In genomic region chr22:19974233-19974861, GRCh38 we compare ENCODE assay signal across 8 cellular contexts.
DNase-seq lines count a peak whose midpoint lies in the region; ATAC-seq and TF ChIP-seq lines count a peak whose summit lies in the region.

No MANE protein-coding gene starts in this region.

- ATAC-seq in GM21576 (IDR thresholded peaks at IDR 0.05; ENCODE audit: unreplicated experiment) = no peak

- H3K27me3 ChIP-seq in OCI-LY1 (ENCODE audit: insufficient read depth, low read length) = peaks cover 3% of the 10 kb centered on the region; the same call in 1 of the 2 replicates

- TF ChIP-seq RAD21 in Ishikawa (IDR thresholded peaks at IDR 0.05; ENCODE audit: low read depth) = no peak

- no peaks in the 10 kb centered on the region for H3K79me2 ChIP-seq in OCI-LY1 (ENCODE audit: insufficient read depth, low read length)

- 0 out of 2 replicates have a peak, but pooled peaks have one; percentile 8 for TF ChIP-seq EP300 in Ishikawa (IDR thresholded peaks at IDR 0.05; ENCODE audit: borderline replicate concordance)

- no peaks in the 10 kb centered on the region for H3K9me2 ChIP-seq in OCI-LY1 (ENCODE audit: low read depth, low read length)

- no peak for TF ChIP-seq POLR2A in erythroblast (IDR thresholded peaks at IDR 0.05; ENCODE audit: low read length)

- H3K36me3 ChIP-seq in OCI-LY1 (ENCODE audit: insufficient read depth, low read length) = no peaks in the 10 kb centered on the region

- no peak overlapping the region for H3K9ac ChIP-seq in OCI-LY1 (ENCODE audit: low read length)

- H2AFZ ChIP-seq in OCI-LY1 (ENCODE audit: low read length) = no peak overlapping the region

- peak overlapping the region; percentile 43; the same call in 1 of the 2 replicates for H3K4me2 ChIP-seq in OCI-LY1 (ENCODE audit: low read length)

- H3K9me3 ChIP-seq in OCI-LY1 (ENCODE audit: low read length) = no peaks in the 10 kb centered on the region

- no peaks in the 10 kb centered on the region for H3F3A ChIP-seq in OCI-LY1 (ENCODE audit: insufficient read depth, low read length)

- no peak for TF ChIP-seq CTCF in OCI-LY1 (IDR thresholded peaks at IDR 0.05; ENCODE audit: low read length)

- DNase-seq in DMS53 (lab: John Stamatoyannopoulos, UW) (peak; percentile 22), DMS53 treated with DMSO at 0.1 percent for 48 hours (lab: John Stamatoyannopoulos, UW; ENCODE audit: unreplicated experiment) (no peak), erythroblast (lab: John Stamatoyannopoulos, UW) (peak; percentile 65 to 71), retina (peak; percentile 82), dedifferentiated amniotic fluid mesenchymal stem cell (ENCODE audit: extremely low spot score) (no peak)

- H4K20me1 ChIP-seq in OCI-LY1 (ENCODE audit: insufficient read depth, low read length) = no peaks in the 10 kb centered on the region

- peak overlapping the region; percentile 30 for H3K4me3 ChIP-seq in OCI-LY1 (ENCODE audit: low read depth, low read length, poor library complexity, severe bottlenecking)

- H3K4me1 ChIP-seq in OCI-LY1 (ENCODE audit: insufficient read depth, low read length, severe bottlenecking) = peaks cover 13% of the 10 kb centered on the region

- H3K27ac ChIP-seq in OCI-LY1 (ENCODE audit: low read depth, low read length, poor library complexity, severe bottlenecking) = no peak overlapping the region

TF ChIP-seq in Ishikawa, 13 proteins besides CTCF, POLR2A, EP300 and RAD21:
- TF ChIP-seq ZBTB7A (IDR thresholded peaks at IDR 0.05; ENCODE audit: low read depth) (peak; percentile 22; the same call in 1 of the 2 replicates), NFIC (IDR thresholded peaks at IDR 0.05) (peak; percentile 15; the same call in 1 of the 2 replicates), TCF12 (IDR thresholded peaks at IDR 0.05; ENCODE audit: low read depth) (0 out of 2 replicates have a peak, but pooled peaks have one; percentile 45)
- TF ChIP-seq, protein P1, sequence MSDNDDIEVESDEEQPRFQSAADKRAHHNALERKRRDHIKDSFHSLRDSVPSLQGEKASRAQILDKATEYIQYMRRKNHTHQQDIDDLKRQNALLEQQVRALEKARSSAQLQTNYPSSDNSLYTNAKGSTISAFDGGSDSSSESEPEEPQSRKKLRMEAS (IDR thresholded peaks at IDR 0.05) = peak; percentile 31; the same call in 1 of the 2 replicates
- TF ChIP-seq, protein P2, sequence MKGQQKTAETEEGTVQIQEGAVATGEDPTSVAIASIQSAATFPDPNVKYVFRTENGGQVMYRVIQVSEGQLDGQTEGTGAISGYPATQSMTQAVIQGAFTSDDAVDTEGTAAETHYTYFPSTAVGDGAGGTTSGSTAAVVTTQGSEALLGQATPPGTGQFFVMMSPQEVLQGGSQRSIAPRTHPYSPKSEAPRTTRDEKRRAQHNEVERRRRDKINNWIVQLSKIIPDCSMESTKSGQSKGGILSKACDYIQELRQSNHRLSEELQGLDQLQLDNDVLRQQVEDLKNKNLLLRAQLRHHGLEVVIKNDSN (IDR thresholded peaks at IDR 0.05) = no peak

Comparison
In these comparisons a context has a peak if more than half of its experiments do, and no peak if none do; other contexts are left out.
1. DNase-seq: peak in DMS53 (single experiment), erythroblast (2 of 2) and retina (single experiment); none in DMS53 treated with DMSO at 0.1 percent for 48 hours (single experiment) and dedifferentiated amniotic fluid mesenchymal stem cell (single experiment).